Comparison of ENCODE assay signal across 8 cellular contexts in the genomic region with DNA sequence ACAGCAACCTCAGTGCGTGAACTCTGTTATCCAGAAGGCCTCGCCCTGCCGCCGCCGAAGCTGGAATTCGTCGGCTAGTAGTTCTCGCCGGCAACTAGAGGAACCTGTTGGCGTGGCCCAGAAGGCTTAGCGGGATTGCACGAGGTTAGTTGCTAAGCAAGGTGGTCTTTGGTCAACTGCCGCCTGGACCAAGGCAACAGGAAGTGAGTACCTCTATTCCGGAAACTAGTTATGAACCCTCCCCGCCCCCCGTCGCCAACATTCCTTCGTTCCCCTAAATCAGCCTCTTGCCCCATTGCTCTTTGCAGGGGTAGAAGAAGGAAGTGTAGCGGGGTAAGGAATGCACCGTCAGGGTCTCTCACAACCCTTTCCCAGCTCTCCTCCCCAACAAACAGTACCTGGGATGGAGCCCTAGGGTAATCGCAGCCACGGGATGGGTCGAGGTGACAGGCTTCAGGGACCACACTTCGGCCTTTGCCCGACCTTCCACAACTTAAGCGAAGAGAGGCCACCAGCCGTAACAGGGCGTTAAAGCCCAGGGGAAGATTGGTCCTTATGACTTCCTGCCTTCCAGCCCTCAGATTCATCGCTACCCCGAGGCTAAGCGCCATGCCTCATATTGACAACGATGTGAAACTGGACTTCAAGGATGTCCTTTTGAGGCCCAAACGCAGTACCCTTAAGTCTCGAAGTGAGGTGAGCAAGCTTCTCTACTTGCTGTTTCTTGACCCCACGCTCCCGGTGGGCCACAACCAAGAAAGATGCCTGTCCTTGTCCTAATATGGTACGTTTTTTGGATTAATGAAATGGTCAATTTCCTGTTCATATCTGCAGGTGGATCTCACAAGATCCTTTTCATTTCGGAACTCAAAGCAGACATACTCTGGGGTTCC. TPM values are rescaled to one million over a fixed set of nuclear protein-coding genes. Genes with fewer than 3 reads are reported as not detected.
DNase-seq lines count a peak whose midpoint lies in the region; ATAC-seq and TF ChIP-seq lines count a peak whose summit lies in the region.

A gene (plus strand): TSS at position 285 of the 893 bp plus-strand sequence. CDS start 325 bp downstream, at position 610.

- H3K27ac Mint-ChIP-seq in CD8-positive, alpha-beta T cell, result peak within 1 kb of the TSS; percentile 97

- intact Hi-C loops in CD8-positive, alpha-beta T cell (cut with DNase I, micrococcal nuclease), result loop anchor here (1.0 to 5.0 kb wide), 10 partner anchors 9 to 209 kb away; a partner anchor contains a TSS
- intact Hi-C loops in lower lobe of right lung (cut with DNase I), result no loop called here
- intact Hi-C loops in thyroid gland (cut with DNase I), result loop anchor here (10.0 kb wide), 1 partner anchor 202 kb away; no protein-coding TSS in a partner anchor

- ATAC-seq in CD8-positive, alpha-beta T cell, result peak; percentile 19
- peak; percentile 45 for ATAC-seq in GM18873 (IDR thresholded peaks at IDR 0.05; ENCODE audit: low FRiP score, unreplicated experiment)
- peak; percentile 25 for ATAC-seq in HG03060 (IDR thresholded peaks at IDR 0.05; ENCODE audit: low read depth, unreplicated experiment)
- peak; percentile 74 to 81 for ATAC-seq in lower lobe of right lung

- H3K4me3 Mint-ChIP-seq in CD8-positive, alpha-beta T cell, result peak within 1 kb of the TSS; percentile 97

- no peaks in the 10 kb centered on the region for H3K9me3 ChIP-seq in CD8-positive, alpha-beta T cell (ENCODE audit: low read length)
- no peaks in the 10 kb centered on the region for H3K9me3 ChIP-seq in lower lobe of right lung
- H3K9me3 ChIP-seq in thyroid gland, result no peaks in the 10 kb centered on the region

- H3K4me3 ChIP-seq in CD8-positive, alpha-beta T cell (ENCODE audit: low read depth, low read length), result peak within 1 kb of the TSS; percentile 98
- H3K4me3 ChIP-seq in lower lobe of right lung (peak within 1 kb of the TSS; percentile 83), thyroid gland (replicated peaks in 1 of 3) (peak within 1 kb of the TSS; percentile 56 to 92 (median 78))

- no peak for TF ChIP-seq CTCF in CD8-positive, alpha-beta T cell (IDR thresholded peaks at IDR 0.05)
- TF ChIP-seq CTCF in lower lobe of right lung (IDR thresholded peaks at IDR 0.05) (no peak), thyroid gland (IDR thresholded peaks at IDR 0.05) (no peak)

- DNase-seq in CD8-positive, alpha-beta T cell, result no peak
- peak; percentile 96 for DNase-seq in OCI-M2 (lab: John Stamatoyannopoulos, UW; ENCODE audit: unreplicated experiment)
- DNase-seq in cortex of kidney (lab: John Stamatoyannopoulos, UW), result peak; percentile 25
- DNase-seq in lower lobe of right lung, result no peak
- DNase-seq in thyroid gland, result peak in 1 of 2 donors; percentile 73
- no peak for DNase-seq in NCI-H2196 treated with DMSO at 0.1 percent for 48 hours (lab: John Stamatoyannopoulos, UW; ENCODE audit: unreplicated experiment)

- peak in 1 of 2 donors; percentile 11 for TF ChIP-seq POLR2A in thyroid gland (IDR thresholded peaks at IDR 0.05)

- POLR2A ChIA-PET in CD8-positive, alpha-beta T cell (lab: Charles Lee), result interaction anchor here (0.7 to 2.3 kb wide), 9 partner anchors 9 to 118 kb away, joined by 3 to 33 read pairs (median 3); a partner anchor contains a TSS

- peaks cover 12% of the 10 kb centered on the region for H3K36me3 ChIP-seq in CD8-positive, alpha-beta T cell (ENCODE audit: insufficient read depth, low read length)
- H3K36me3 ChIP-seq in lower lobe of right lung (peaks cover 43% of the 10 kb centered on the region), thyroid gland (peaks cover 19 to 24% of the 10 kb centered on the region in 2 donors)

- H3K9me3 Mint-ChIP-seq in CD8-positive, alpha-beta T cell, result no peaks in the 10 kb centered on the region

- peak within 1 kb of the TSS; percentile 72 for H3K27ac ChIP-seq in CD8-positive, alpha-beta T cell (ENCODE audit: low read depth, low read length)
- H3K27ac ChIP-seq in lower lobe of right lung (peak within 1 kb of the TSS; percentile 91), thyroid gland (peak within 1 kb of the TSS; percentile 64 to 91 (median 85))

- 4 to 5% methylated on average over 30 to 37 of the region's 38 CpGs for WGBS in thyroid gland, 2 donors

- H3K36me3 Mint-ChIP-seq in CD8-positive, alpha-beta T cell, result peaks cover 55% of the 10 kb centered on the region

- H3K27me3 ChIP-seq in CD8-positive, alpha-beta T cell (ENCODE audit: insufficient read depth, low read length), result no peaks in the 10 kb centered on the region
- H3K27me3 ChIP-seq in lower lobe of right lung (ENCODE audit: low read depth) (no peaks in the 10 kb centered on the region), thyroid gland (no peaks in the 10 kb centered on the region)

- H3K4me1 ChIP-seq in CD8-positive, alpha-beta T cell (ENCODE audit: insufficient read depth, low read length), result peaks cover 27% of the 10 kb centered on the region
- peaks cover 30% of the 10 kb centered on the region for H3K4me1 ChIP-seq in lower lobe of right lung
- peaks cover 18 to 28% of the 10 kb centered on the region in 2 donors for H3K4me1 ChIP-seq in thyroid gland

- CTCF ChIA-PET in CD8-positive, alpha-beta T cell (lab: Charles Lee), result interaction anchor here (0.7 to 2.3 kb wide), 3 partner anchors 10 to 76 kb away, joined by 3 to 21 read pairs (median 4); a partner anchor contains a TSS

- H3K4me1 Mint-ChIP-seq in CD8-positive, alpha-beta T cell (ENCODE audit: low read depth), result peaks cover 60% of the 10 kb centered on the region

- no peaks in the 10 kb centered on the region for H3K27me3 Mint-ChIP-seq in CD8-positive, alpha-beta T cell (ENCODE audit: low read depth)

RNA-seq across cellular contexts. Expression of the gene that starts here (rescaled TPM):
- total RNA-seq in CD8-positive, alpha-beta T cell, result 10 to 100 TPM; 22.5 to 23.9 TPM
- 72.3 TPM for total RNA-seq in lower lobe of right lung
- total RNA-seq in thyroid gland, result 100 to 1,000 TPM in 2 of 4 donors, 10 to 100 TPM in 2; 68.8 to 237 (median 110) TPM

Comparison
In these comparisons a context has a peak if more than half of its experiments do, and no peak if none do; other contexts are left out.
1. ATAC-seq: peak in every context shown above with its lines; median percentile 78 in lower lobe of right lung; 45 in GM18873; 25 in HG03060; 19 in CD8-positive, alpha-beta T cell.
2. DNase-seq: peak in OCI-M2 (single experiment) and cortex of kidney (single experiment); none in CD8-positive, alpha-beta T cell (0 of 7), lower lobe of right lung (single experiment) and NCI-H2196 treated with DMSO at 0.1 percent for 48 hours (single experiment).
3. Peak in every context shown above with its lines, with median percentiles within 50 percentile points of each other: H3K27ac ChIP-seq and H3K4me3 ChIP-seq.